ENCODE assay signal across 1 cellular context in the genomic region with DNA sequence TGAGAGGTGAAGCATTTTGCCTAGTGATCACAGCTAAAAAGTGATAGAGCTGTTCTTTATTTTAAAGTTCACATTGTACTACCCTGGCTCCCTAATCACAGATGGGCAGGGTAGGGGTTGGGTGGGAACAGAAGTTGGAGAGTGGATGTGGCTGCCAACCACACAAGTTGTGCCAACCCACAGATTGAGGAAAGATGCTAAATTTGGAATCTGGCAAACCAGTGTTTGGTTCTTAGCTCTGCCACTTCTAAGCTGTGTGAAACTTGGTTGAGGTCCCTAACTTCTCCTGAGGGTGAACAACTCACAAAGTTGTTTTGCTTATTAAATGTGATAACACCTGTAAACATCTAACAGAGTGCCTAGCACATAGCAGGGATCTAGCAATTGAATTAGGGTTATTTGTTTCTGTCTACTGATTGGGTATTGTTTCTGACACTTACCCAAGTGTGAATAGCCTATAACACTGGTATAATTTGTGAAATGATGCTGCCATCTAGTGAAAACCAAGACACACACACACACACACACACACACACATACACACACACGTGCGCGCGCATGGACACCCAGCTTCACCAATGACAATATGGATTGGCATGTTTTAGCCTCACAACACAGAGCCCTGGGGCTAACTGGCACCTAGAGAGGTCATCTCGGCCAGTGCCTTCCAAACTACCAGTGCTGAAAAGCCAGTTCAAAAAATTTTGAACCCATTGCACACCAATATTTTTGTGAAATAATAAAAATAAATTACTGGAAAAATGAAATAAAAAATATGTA.
TF ChIP-seq lines count a peak whose summit lies in the region.

No MANE protein-coding gene starts in this region.

TF ChIP-seq in HepG2, 621 proteins besides CTCF, POLR2A, EP300 and RAD21 (continued from another document and continues in another):
- TF ChIP-seq ZNF607 (CRISPR knock-in tag; IDR thresholded peaks at IDR 0.05; ENCODE audit: borderline replicate concordance) (no peak), ZFP1 (CRISPR knock-in tag; IDR thresholded peaks at IDR 0.05) (no peak), ZZZ3 (CRISPR knock-in tag; IDR thresholded peaks at IDR 0.05; ENCODE audit: borderline replicate concordance) (no peak), PHF5A (CRISPR knock-in tag; IDR thresholded peaks at IDR 0.05; ENCODE audit: low read depth, unreplicated experiment) (no peak), ARNTL (CRISPR knock-in tag; IDR thresholded peaks at IDR 0.05) (peak; percentile 55; the same call in 1 of the 2 replicates), CBX5 (CRISPR knock-in tag; IDR thresholded peaks at IDR 0.05; ENCODE audit: borderline replicate concordance) (no peak), FOXA1 (IDR thresholded peaks at IDR 0.05) (no peak), FOXA1 (CRISPR knock-in tag; IDR thresholded peaks at IDR 0.05) (0 out of 2 replicates have a peak, but pooled peaks have one; percentile 9), FIP1L1 (IDR thresholded peaks at IDR 0.05; ENCODE audit: borderline replicate concordance, insufficient read depth, low read depth, low read length) (no peak), RFXAP (CRISPR knock-in tag; IDR thresholded peaks at IDR 0.05; ENCODE audit: borderline replicate concordance) (no peak), SMC3 (IDR thresholded peaks at IDR 0.05; ENCODE audit: low read length) (peak; percentile 21; the same call in 1 of the 2 replicates), NFATC3 (CRISPR knock-in tag; IDR thresholded peaks at IDR 0.05) (no peak), SALL2 (CRISPR knock-in tag; IDR thresholded peaks at IDR 0.05) (no peak), CBX1 (IDR thresholded peaks at IDR 0.05; ENCODE audit: low read depth) (no peak), ZNF510 (CRISPR knock-in tag; IDR thresholded peaks at IDR 0.05; ENCODE audit: low read depth) (0 out of 2 replicates have a peak, but pooled peaks have one; percentile 39), SIN3A (IDR thresholded peaks at IDR 0.05; ENCODE audit: borderline replicate concordance, low read depth, low read length) (no peak), SALL1 (CRISPR knock-in tag; IDR thresholded peaks at IDR 0.05) (peak; percentile 65), PHF21A (CRISPR knock-in tag; IDR thresholded peaks at IDR 0.05) (no peak; the same call in 1 of the 2 replicates), CENPT (CRISPR knock-in tag; IDR thresholded peaks at IDR 0.05; ENCODE audit: low read depth) (no peak), FOXC1 (CRISPR knock-in tag; IDR thresholded peaks at IDR 0.05; ENCODE audit: borderline replicate concordance) (no peak), BHLHE40 (IDR thresholded peaks at IDR 0.05; ENCODE audit: low read length) (peak; percentile 65; the same call in 1 of the 2 replicates), KMT2B (CRISPR knock-in tag; IDR thresholded peaks at IDR 0.05) (no peak), SIN3B (IDR thresholded peaks at IDR 0.05; ENCODE audit: low read length) (no peak), NRL (CRISPR knock-in tag; IDR thresholded peaks at IDR 0.05; ENCODE audit: borderline replicate concordance) (no peak), NBN (conservative IDR thresholded peaks at IDR 0.05) (no peak), ZNF850 (CRISPR knock-in tag; conservative IDR thresholded peaks at IDR 0.05) (no peak), TAF1 (CRISPR knock-in tag; IDR thresholded peaks at IDR 0.05) (no peak), EHMT2 (IDR thresholded peaks at IDR 0.05; ENCODE audit: borderline replicate concordance, low read depth, low read length) (peak; percentile 68; the same call in 1 of the 2 replicates)
- TF ChIP-seq, protein P1, sequence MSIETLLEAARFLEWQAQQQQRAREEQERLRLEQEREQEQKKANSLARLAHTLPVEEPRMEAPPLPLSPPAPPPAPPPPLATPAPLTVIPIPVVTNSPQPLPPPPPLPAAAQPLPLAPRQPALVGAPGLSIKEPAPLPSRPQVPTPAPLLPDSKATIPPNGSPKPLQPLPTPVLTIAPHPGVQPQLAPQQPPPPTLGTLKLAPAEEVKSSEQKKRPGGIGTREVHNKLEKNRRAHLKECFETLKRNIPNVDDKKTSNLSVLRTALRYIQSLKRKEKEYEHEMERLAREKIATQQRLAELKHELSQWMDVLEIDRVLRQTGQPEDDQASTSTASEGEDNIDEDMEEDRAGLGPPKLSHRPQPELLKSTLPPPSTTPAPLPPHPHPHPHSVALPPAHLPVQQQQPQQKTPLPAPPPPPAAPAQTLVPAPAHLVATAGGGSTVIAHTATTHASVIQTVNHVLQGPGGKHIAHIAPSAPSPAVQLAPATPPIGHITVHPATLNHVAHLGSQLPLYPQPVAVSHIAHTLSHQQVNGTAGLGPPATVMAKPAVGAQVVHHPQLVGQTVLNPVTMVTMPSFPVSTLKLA (IDR thresholded peaks at IDR 0.05), result peak; percentile 53; the same call in 1 of the 2 replicates
- TF ChIP-seq, protein P2, sequence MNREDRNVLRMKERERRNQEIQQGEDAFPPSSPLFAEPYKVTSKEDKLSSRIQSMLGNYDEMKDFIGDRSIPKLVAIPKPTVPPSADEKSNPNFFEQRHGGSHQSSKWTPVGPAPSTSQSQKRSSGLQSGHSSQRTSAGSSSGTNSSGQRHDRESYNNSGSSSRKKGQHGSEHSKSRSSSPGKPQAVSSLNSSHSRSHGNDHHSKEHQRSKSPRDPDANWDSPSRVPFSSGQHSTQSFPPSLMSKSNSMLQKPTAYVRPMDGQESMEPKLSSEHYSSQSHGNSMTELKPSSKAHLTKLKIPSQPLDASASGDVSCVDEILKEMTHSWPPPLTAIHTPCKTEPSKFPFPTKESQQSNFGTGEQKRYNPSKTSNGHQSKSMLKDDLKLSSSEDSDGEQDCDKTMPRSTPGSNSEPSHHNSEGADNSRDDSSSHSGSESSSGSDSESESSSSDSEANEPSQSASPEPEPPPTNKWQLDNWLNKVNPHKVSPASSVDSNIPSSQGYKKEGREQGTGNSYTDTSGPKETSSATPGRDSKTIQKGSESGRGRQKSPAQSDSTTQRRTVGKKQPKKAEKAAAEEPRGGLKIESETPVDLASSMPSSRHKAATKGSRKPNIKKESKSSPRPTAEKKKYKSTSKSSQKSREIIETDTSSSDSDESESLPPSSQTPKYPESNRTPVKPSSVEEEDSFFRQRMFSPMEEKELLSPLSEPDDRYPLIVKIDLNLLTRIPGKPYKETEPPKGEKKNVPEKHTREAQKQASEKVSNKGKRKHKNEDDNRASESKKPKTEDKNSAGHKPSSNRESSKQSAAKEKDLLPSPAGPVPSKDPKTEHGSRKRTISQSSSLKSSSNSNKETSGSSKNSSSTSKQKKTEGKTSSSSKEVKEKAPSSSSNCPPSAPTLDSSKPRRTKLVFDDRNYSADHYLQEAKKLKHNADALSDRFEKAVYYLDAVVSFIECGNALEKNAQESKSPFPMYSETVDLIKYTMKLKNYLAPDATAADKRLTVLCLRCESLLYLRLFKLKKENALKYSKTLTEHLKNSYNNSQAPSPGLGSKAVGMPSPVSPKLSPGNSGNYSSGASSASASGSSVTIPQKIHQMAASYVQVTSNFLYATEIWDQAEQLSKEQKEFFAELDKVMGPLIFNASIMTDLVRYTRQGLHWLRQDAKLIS (CRISPR knock-in tag; IDR thresholded peaks at IDR 0.05), result no peak
- TF ChIP-seq, protein P3, sequence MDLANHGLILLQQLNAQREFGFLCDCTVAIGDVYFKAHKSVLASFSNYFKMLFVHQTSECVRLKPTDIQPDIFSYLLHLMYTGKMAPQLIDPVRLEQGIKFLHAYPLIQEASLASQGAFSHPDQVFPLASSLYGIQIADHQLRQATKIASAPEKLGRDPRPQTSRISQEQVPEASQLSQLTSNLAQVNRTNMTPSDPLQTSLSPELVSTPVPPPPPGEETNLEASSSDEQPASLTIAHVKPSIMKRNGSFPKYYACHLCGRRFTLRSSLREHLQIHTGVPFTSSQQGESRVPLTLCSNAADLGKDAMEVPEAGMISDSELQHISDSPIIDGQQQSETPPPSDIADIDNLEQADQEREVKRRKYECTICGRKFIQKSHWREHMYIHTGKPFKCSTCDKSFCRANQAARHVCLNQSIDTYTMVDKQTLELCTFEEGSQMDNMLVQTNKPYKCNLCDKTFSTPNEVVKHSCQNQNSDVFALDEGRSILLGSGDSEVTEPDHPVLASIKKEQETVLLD (CRISPR knock-in tag; IDR thresholded peaks at IDR 0.05; ENCODE audit: low read depth), result no peak
- TF ChIP-seq, protein P4, sequence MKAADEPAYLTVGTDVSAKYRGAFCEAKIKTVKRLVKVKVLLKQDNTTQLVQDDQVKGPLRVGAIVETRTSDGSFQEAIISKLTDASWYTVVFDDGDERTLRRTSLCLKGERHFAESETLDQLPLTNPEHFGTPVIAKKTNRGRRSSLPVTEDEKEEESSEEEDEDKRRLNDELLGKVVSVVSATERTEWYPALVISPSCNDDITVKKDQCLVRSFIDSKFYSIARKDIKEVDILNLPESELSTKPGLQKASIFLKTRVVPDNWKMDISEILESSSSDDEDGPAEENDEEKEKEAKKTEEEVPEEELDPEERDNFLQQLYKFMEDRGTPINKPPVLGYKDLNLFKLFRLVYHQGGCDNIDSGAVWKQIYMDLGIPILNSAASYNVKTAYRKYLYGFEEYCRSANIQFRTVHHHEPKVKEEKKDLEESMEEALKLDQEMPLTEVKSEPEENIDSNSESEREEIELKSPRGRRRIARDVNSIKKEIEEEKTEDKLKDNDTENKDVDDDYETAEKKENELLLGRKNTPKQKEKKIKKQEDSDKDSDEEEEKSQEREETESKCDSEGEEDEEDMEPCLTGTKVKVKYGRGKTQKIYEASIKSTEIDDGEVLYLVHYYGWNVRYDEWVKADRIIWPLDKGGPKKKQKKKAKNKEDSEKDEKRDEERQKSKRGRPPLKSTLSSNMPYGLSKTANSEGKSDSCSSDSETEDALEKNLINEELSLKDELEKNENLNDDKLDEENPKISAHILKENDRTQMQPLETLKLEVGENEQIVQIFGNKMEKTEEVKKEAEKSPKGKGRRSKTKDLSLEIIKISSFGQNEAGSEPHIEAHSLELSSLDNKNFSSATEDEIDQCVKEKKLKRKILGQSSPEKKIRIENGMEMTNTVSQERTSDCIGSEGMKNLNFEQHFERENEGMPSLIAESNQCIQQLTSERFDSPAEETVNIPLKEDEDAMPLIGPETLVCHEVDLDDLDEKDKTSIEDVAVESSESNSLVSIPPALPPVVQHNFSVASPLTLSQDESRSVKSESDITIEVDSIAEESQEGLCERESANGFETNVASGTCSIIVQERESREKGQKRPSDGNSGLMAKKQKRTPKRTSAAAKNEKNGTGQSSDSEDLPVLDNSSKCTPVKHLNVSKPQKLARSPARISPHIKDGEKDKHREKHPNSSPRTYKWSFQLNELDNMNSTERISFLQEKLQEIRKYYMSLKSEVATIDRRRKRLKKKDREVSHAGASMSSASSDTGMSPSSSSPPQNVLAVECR (CRISPR knock-in tag; IDR thresholded peaks at IDR 0.05; ENCODE audit: borderline replicate concordance), result peak; percentile 52; the same call in 1 of the 2 replicates
- TF ChIP-seq, protein P5, sequence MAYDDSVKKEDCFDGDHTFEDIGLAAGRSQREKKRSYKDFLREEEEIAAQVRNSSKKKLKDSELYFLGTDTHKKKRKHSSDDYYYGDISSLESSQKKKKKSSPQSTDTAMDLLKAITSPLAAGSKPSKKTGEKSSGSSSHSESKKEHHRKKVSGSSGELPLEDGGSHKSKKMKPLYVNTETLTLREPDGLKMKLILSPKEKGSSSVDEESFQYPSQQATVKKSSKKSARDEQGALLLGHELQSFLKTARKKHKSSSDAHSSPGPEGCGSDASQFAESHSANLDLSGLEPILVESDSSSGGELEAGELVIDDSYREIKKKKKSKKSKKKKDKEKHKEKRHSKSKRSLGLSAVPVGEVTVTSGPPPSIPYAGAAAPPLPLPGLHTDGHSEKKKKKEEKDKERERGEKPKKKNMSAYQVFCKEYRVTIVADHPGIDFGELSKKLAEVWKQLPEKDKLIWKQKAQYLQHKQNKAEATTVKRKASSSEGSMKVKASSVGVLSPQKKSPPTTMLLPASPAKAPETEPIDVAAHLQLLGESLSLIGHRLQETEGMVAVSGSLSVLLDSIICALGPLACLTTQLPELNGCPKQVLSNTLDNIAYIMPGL (CRISPR knock-in tag; IDR thresholded peaks at IDR 0.05; ENCODE audit: borderline replicate concordance in 1 of 2, low read depth in 1 of 2), result peak in 1 of 2 experiments; percentile 39; a peak in 1 of 4 replicates
- TF ChIP-seq, protein P6, sequence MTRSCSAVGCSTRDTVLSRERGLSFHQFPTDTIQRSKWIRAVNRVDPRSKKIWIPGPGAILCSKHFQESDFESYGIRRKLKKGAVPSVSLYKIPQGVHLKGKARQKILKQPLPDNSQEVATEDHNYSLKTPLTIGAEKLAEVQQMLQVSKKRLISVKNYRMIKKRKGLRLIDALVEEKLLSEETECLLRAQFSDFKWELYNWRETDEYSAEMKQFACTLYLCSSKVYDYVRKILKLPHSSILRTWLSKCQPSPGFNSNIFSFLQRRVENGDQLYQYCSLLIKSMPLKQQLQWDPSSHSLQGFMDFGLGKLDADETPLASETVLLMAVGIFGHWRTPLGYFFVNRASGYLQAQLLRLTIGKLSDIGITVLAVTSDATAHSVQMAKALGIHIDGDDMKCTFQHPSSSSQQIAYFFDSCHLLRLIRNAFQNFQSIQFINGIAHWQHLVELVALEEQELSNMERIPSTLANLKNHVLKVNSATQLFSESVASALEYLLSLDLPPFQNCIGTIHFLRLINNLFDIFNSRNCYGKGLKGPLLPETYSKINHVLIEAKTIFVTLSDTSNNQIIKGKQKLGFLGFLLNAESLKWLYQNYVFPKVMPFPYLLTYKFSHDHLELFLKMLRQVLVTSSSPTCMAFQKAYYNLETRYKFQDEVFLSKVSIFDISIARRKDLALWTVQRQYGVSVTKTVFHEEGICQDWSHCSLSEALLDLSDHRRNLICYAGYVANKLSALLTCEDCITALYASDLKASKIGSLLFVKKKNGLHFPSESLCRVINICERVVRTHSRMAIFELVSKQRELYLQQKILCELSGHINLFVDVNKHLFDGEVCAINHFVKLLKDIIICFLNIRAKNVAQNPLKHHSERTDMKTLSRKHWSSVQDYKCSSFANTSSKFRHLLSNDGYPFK (CRISPR knock-in tag; IDR thresholded peaks at IDR 0.05; ENCODE audit: borderline replicate concordance), result no peak
- TF ChIP-seq, protein P7, sequence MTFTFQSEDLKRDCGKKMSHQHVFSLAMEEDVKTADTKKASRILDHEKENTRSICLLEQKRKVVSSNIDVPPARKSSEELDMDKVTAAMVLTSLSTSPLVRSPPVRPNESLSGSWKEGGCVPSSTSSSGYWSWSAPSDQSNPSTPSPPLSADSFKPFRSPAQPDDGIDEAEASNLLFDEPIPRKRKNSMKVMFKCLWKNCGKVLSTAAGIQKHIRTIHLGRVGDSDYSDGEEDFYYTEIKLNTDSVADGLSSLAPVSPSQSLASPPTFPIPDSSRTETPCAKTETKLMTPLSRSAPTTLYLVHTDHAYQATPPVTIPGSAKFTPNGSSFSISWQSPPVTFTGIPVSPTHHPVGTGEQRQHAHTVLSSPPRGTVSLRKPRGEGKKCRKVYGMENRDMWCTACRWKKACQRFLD (CRISPR knock-in tag; IDR thresholded peaks at IDR 0.05; ENCODE audit: borderline replicate concordance), result no peak
- TF ChIP-seq, protein P8, sequence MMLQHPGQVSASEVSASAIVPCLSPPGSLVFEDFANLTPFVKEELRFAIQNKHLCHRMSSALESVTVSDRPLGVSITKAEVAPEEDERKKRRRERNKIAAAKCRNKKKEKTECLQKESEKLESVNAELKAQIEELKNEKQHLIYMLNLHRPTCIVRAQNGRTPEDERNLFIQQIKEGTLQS (CRISPR knock-in tag; IDR thresholded peaks at IDR 0.05), result no peak
